ENCODE assay signal across 16 cellular contexts in genomic region chr15:66452421-66452820, GRCh38. TPM values are rescaled to one million over a fixed set of nuclear protein-coding genes. Genes with fewer than 3 reads are reported as not detected.
DNase-seq lines count a peak whose midpoint lies in the region; ATAC-seq and TF ChIP-seq lines count a peak whose summit lies in the region.
"Had no signal": no experiment of that assay in that cellular context is flagged by ENCODE, and none has a peak within 500 bp of the region (broad histone marks: within the 10 kb centered on the region; RNA-seq: fewer than 3 reads in every experiment).

No MANE protein-coding gene starts in this region.

- WGBS in mammary epithelial cell (ENCODE audit: low coverage, missing lambda C conversion rate): 99% methylated on average over 4 of the region's 4 CpGs

- no peak for DNase-seq in activated naive CD4-positive, alpha-beta T cell treated with anti-CD3 and anti-CD28 coated beads, Interleukin-2, amount 10 ng/mL, durations not matched to agents 7 days and 5 days
- DNase-seq in activated naive CD4-positive, alpha-beta T cell treated with anti-CD3 and anti-CD28 coated beads for 36 hours: no peak
- DNase-seq in WTC11 (ENCODE audit: low spot score) (no peak), fibroblast of mammary gland (ENCODE audit: low read depth) (peak; percentile 18), T-helper 9 cell (no peak), NCI-H2029 (lab: John Stamatoyannopoulos, UW) (no peak), posterior cingulate gyrus (no peak), mammary epithelial cell (no peak)
- DNase-seq: ACHN; CD4-positive, CD25-positive, alpha-beta regulatory T cell; DMS153; DMS79 treated with DMSO at 0.1 percent for 48 hours; EL had no signal

- H3K27me3 Mint-ChIP-seq in activated naive CD4-positive, alpha-beta T cell treated with anti-CD3 and anti-CD28 coated beads, Interleukin-2, amount 10 ng/mL, durations not matched to agents 7 days and 5 days: no peaks in the 10 kb centered on the region
- no peaks in the 10 kb centered on the region for H3K27me3 Mint-ChIP-seq in activated naive CD4-positive, alpha-beta T cell treated with anti-CD3 and anti-CD28 coated beads for 36 hours (ENCODE audit: low read depth)
- no peaks in the 10 kb centered on the region for H3K27me3 Mint-ChIP-seq in WTC11 (ENCODE audit: low read depth)
- H3K27me3 Mint-ChIP-seq: CD4-positive, CD25-positive, alpha-beta regulatory T cell had no signal

- H3K9me3 ChIP-seq in mammary epithelial cell (replicated peaks; ENCODE audit: insufficient read depth, low read length): no peaks in the 10 kb centered on the region
- H3K9me3 ChIP-seq: HAP-1 had no signal

- H3K4me2 ChIP-seq in mammary epithelial cell (ENCODE audit: insufficient read depth, low read depth, low read length): no peak overlapping the region

- no peak overlapping the region for H3K9ac ChIP-seq in mammary epithelial cell (ENCODE audit: insufficient read depth, low read length)
- H3K9ac ChIP-seq: BLaER1 treated with 17β-estradiol and CSF1 and Interleukin-3, amounts not matched to agents 10 nM and 100 nM had no signal

- ATAC-seq in WTC11: no peak

- H4K20me1 ChIP-seq in mammary epithelial cell (ENCODE audit: insufficient read depth, low read length): no peaks in the 10 kb centered on the region

- peaks cover 10% of the 10 kb centered on the region for H3K36me3 ChIP-seq in mammary epithelial cell (ENCODE audit: insufficient read depth, low read length)
- H3K36me3 ChIP-seq: HAP-1 had no signal

- no peaks in the 10 kb centered on the region for H3K9me3 Mint-ChIP-seq in activated naive CD4-positive, alpha-beta T cell treated with anti-CD3 and anti-CD28 coated beads, Interleukin-2, amount 10 ng/mL, durations not matched to agents 7 days and 5 days
- H3K9me3 Mint-ChIP-seq in activated naive CD4-positive, alpha-beta T cell treated with anti-CD3 and anti-CD28 coated beads for 36 hours: no peaks in the 10 kb centered on the region
- H3K9me3 Mint-ChIP-seq in WTC11: peaks cover 8% of the 10 kb centered on the region

- no peak overlapping the region for H2AFZ ChIP-seq in mammary epithelial cell (ENCODE audit: low read depth, low read length)

- H3K4me3 Mint-ChIP-seq in activated naive CD4-positive, alpha-beta T cell treated with anti-CD3 and anti-CD28 coated beads, Interleukin-2, amount 10 ng/mL, durations not matched to agents 7 days and 5 days: no peak overlapping the region
- no peak overlapping the region for H3K4me3 Mint-ChIP-seq in activated naive CD4-positive, alpha-beta T cell treated with anti-CD3 and anti-CD28 coated beads for 36 hours
- H3K4me3 Mint-ChIP-seq in WTC11: no peak overlapping the region
- H3K4me3 Mint-ChIP-seq: CD4-positive, CD25-positive, alpha-beta regulatory T cell had no signal

- H3K4me3 ChIP-seq in fibroblast of mammary gland (ENCODE audit: control insufficient read depth, low read depth, low read length): no peak overlapping the region
- H3K4me3 ChIP-seq in mammary epithelial cell (replicated peaks in 1 of 3; ENCODE audit: insufficient read depth in 1 of 3, low read depth in 2 of 3, low read length in 3 of 3): no peak overlapping the region
- H3K4me3 ChIP-seq: BLaER1 treated with 17β-estradiol and CSF1 and Interleukin-3, amounts not matched to agents 10 nM and 100 nM; HAP-1 had no signal

- POLR2A ChIA-PET in WTC11 (lab: Charles Lee): no interaction called here

- peaks cover 45% of the 10 kb centered on the region for H3K36me3 Mint-ChIP-seq in activated naive CD4-positive, alpha-beta T cell treated with anti-CD3 and anti-CD28 coated beads, Interleukin-2, amount 10 ng/mL, durations not matched to agents 7 days and 5 days
- H3K36me3 Mint-ChIP-seq in activated naive CD4-positive, alpha-beta T cell treated with anti-CD3 and anti-CD28 coated beads for 36 hours (ENCODE audit: low read depth): peaks cover 23% of the 10 kb centered on the region
- peaks cover 32% of the 10 kb centered on the region for H3K36me3 Mint-ChIP-seq in WTC11

- dilution Hi-C loops in mammary epithelial cell (cut with HindIII; ENCODE audit: low sequenced_read_pairs): no loop called here

- no peaks in the 10 kb centered on the region for H3K4me1 Mint-ChIP-seq in activated naive CD4-positive, alpha-beta T cell treated with anti-CD3 and anti-CD28 coated beads, Interleukin-2, amount 10 ng/mL, durations not matched to agents 7 days and 5 days
- H3K4me1 Mint-ChIP-seq in activated naive CD4-positive, alpha-beta T cell treated with anti-CD3 and anti-CD28 coated beads for 36 hours (ENCODE audit: low read depth): peaks cover 15% of the 10 kb centered on the region
- peaks cover 6% of the 10 kb centered on the region for H3K4me1 Mint-ChIP-seq in WTC11

- BruUV-seq in mammary epithelial cell (replicated peaks; lab: Mats Ljungman, UMichigan): no TSS peak

- no peaks in the 10 kb centered on the region for H3K4me1 ChIP-seq in mammary epithelial cell (ENCODE audit: insufficient read depth, low read length)
- H3K4me1 ChIP-seq: HAP-1 had no signal

- CTCF ChIA-PET in activated naive CD4-positive, alpha-beta T cell treated with anti-CD3 and anti-CD28 coated beads, Interleukin-2, amount 10 ng/mL, durations not matched to agents 7 days and 5 days (lab: Charles Lee): interaction anchor here (0.5 to 1.2 kb wide), 2 partner anchors 45 to 128 kb away, joined by 3 read pairs; partner anchors contain the start of gene SNAPC5
- CTCF ChIA-PET in activated naive CD4-positive, alpha-beta T cell treated with anti-CD3 and anti-CD28 coated beads for 36 hours (lab: Charles Lee): interaction anchor here (0.6 kb wide), 1 partner anchor 15 kb away, joined by 3 read pairs; no protein-coding TSS in a partner anchor
- CTCF ChIA-PET in WTC11 (lab: Charles Lee) (no interaction called here), mammary epithelial cell (lab: Charles Lee; ENCODE audit: low non-redundant PET) (no interaction called here)

- no peak overlapping the region for H3K27ac ChIP-seq in mammary epithelial cell (ENCODE audit: insufficient read depth, low read depth, low read length)
- H3K27ac ChIP-seq: BLaER1 treated with 17β-estradiol and CSF1 and Interleukin-3, amounts not matched to agents 10 nM and 100 nM; HL-60 had no signal

- in situ Hi-C loops in mammary epithelial cell (cut with MboI; ENCODE audit: low sequenced_read_pairs in 2 of 2): no loop called here

- no peaks in the 10 kb centered on the region for H3K27me3 ChIP-seq in mammary epithelial cell (ENCODE audit: insufficient read depth, low read length)
- H3K27me3 ChIP-seq: BLaER1 treated with 17β-estradiol and CSF1 and Interleukin-3, amounts not matched to agents 10 nM and 100 nM had no signal

- peak overlapping the region; percentile 73 for H3K27ac Mint-ChIP-seq in activated naive CD4-positive, alpha-beta T cell treated with anti-CD3 and anti-CD28 coated beads, Interleukin-2, amount 10 ng/mL, durations not matched to agents 7 days and 5 days
- H3K27ac Mint-ChIP-seq in activated naive CD4-positive, alpha-beta T cell treated with anti-CD3 and anti-CD28 coated beads for 36 hours: no peak overlapping the region
- H3K27ac Mint-ChIP-seq in WTC11: peak overlapping the region; percentile 42; the same call in 1 of the 2 replicates

- intact Hi-C loops in activated naive CD4-positive, alpha-beta T cell treated with anti-CD3 and anti-CD28 coated beads for 36 hours (cut with micrococcal nuclease): no loop called here
- intact Hi-C loops in posterior cingulate gyrus (cut with DNase I) (no loop called here), mammary epithelial cell (cut with micrococcal nuclease) (no loop called here)

- peaks cover 21% of the 10 kb centered on the region for H3K79me2 ChIP-seq in mammary epithelial cell (ENCODE audit: insufficient read depth, low read length)

- TF ChIP-seq CTCF in WTC11 (IDR thresholded peaks at IDR 0.05): no peak
- no peak for TF ChIP-seq CTCF in fibroblast of mammary gland (conservative IDR thresholded peaks at IDR 0.05; ENCODE audit: control insufficient read depth, insufficient read depth, low read depth, low read length)
- TF ChIP-seq CTCF in mammary epithelial cell (conservative IDR thresholded peaks at IDR 0.05 in 1 of 2, IDR thresholded peaks at IDR 0.05 in 1 of 2; ENCODE audit: extremely low read depth in 1 of 2, insufficient read depth in 1 of 2, low read depth in 1 of 2, low read length in 2 of 2): no peak

TF ChIP-seq in WTC11, 78 proteins besides CTCF, POLR2A, EP300 and RAD21 (continues in another document):
- no peak for TF ChIP-seq ZNF232 (CRISPR knock-in tag; IDR thresholded peaks at IDR 0.05)

RNA-seq across cellular contexts. Expression of gene SNAPC5, which starts 45.1 kb away (rescaled TPM):
- 10 to 100 TPM; 23.7 to 23.9 TPM for total RNA-seq in activated naive CD4-positive, alpha-beta T cell treated with anti-CD3 and anti-CD28 coated beads for 36 hours
- total RNA-seq in WTC11 (2021): 21.1 to 28.7 TPM (median 24.0 TPM) in 3 replicates
- 10 to 100 TPM; 11.2 to 21.3 TPM for total RNA-seq in mammary epithelial cell
- 25.4 TPM for polyA plus RNA-seq in mammary epithelial cell
- polyA minus RNA-seq in mammary epithelial cell: 1.4 TPM

RNA-seq across cellular contexts. Expression of gene RPL4, which starts 52.2 kb away (rescaled TPM):
- 1,000 to 10,000 TPM; 6,298 to 6,391 TPM for total RNA-seq in activated naive CD4-positive, alpha-beta T cell treated with anti-CD3 and anti-CD28 coated beads for 36 hours
- total RNA-seq in WTC11 (2021) (3,648 to 4,125 TPM (median 4,060 TPM) in 3 replicates), mammary epithelial cell (1,000 to 10,000 TPM; 2,956 to 3,547 TPM)
- polyA plus RNA-seq in mammary epithelial cell: 4,438 TPM
- 3,877 TPM for polyA minus RNA-seq in mammary epithelial cell

RNA-seq across cellular contexts. Expression of gene ZWILCH, which starts 52.7 kb away (rescaled TPM):
- total RNA-seq in activated naive CD4-positive, alpha-beta T cell treated with anti-CD3 and anti-CD28 coated beads for 36 hours: 10 to 100 TPM; 21.6 to 23.3 TPM
- total RNA-seq in WTC11 (2021) (41.1 to 50.2 TPM (median 46.6 TPM) in 3 replicates), mammary epithelial cell (10 to 100 TPM in 1 of 2 donors, 1 to 10 TPM in 1; 8.5 to 26.9 TPM)
- polyA plus RNA-seq in mammary epithelial cell: 24.3 TPM
- polyA minus RNA-seq in mammary epithelial cell: 22.9 TPM

Comparison
In these comparisons a context has a peak if more than half of its experiments do, and no peak if none do; other contexts are left out.
1. CTCF ChIA-PET loops: an anchor here in activated naive CD4-positive, alpha-beta T cell treated with anti-CD3 and anti-CD28 coated beads, Interleukin-2, amount 10 ng/mL, durations not matched to agents 7 days and 5 days (0.5 to 1.2 kb wide) and activated naive CD4-positive, alpha-beta T cell treated with anti-CD3 and anti-CD28 coated beads for 36 hours (0.6 kb wide); none called in WTC11 and mammary epithelial cell.